Comparison of ENCODE assay signal across 16 cellular contexts in the genomic region with DNA sequence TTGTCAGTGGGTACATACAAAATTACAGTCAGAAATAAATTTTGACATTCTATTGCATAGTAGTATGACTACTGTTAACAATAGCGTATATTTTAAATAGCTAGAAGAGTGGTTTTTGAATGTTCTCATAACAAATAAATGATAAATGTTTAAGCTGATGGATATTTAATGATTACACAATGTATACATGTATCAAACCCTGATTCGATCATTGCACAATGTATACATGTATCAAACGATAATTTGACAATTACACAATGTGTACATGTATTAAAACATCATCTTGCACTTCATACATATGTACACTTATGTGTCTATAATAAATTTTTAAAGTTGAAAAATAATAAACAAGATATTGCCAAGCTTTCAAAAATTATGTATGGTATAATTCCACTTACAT.
DNase-seq lines count a peak whose midpoint lies in the region; ATAC-seq, FAIRE-seq and TF ChIP-seq lines count a peak whose summit lies in the region.
"Had no signal": no experiment of that assay in that cellular context is flagged by ENCODE, and none has a peak within 500 bp of the region (broad histone marks: within the 10 kb centered on the region; RNA-seq: fewer than 3 reads in every experiment).

No MANE protein-coding gene starts in this region.

- no peak overlapping the region for H3K27ac Mint-ChIP-seq in stimulated activated naive B cell treated with anti-CD40 and anti-IgM and Interleukin-4, amounts not matched to agents 10 μg/mL and 1 μg/mL and 100 μg/mL, for 72 hours
- no peak overlapping the region for H3K27ac Mint-ChIP-seq in activated naive CD4-positive, alpha-beta T cell treated with anti-CD3 and anti-CD28 coated beads for 36 hours
- H3K27ac Mint-ChIP-seq: CD4-positive, CD25-positive, alpha-beta regulatory T cell; CD8-positive, alpha-beta memory T cell; GM23338 had no signal

- peak; percentile 67 for FAIRE-seq in D721Med (lab: Jason Lieb, UNC)
- FAIRE-seq: GM12891, HTR-8/SVneo had no signal

- no peak for ATAC-seq in stimulated activated naive B cell treated with anti-CD40 and anti-IgM and Interleukin-4, amounts not matched to agents 10 μg/mL and 1 μg/mL and 100 μg/mL, for 72 hours (replicated peaks)
- ATAC-seq in GM18909 (IDR thresholded peaks at IDR 0.05; ENCODE audit: poor library complexity, unreplicated experiment): no peak
- ATAC-seq: GM23338 had no signal

- no peaks in the 10 kb centered on the region for H4K20me1 ChIP-seq in OCI-LY3 (ENCODE audit: insufficient read depth, low read length)

- no peaks in the 10 kb centered on the region for H3K36me3 Mint-ChIP-seq in stimulated activated naive B cell treated with anti-CD40 and anti-IgM and Interleukin-4, amounts not matched to agents 10 μg/mL and 1 μg/mL and 100 μg/mL, for 72 hours
- H3K36me3 Mint-ChIP-seq in activated naive CD4-positive, alpha-beta T cell treated with anti-CD3 and anti-CD28 coated beads for 36 hours (ENCODE audit: low read depth): no peaks in the 10 kb centered on the region
- H3K36me3 Mint-ChIP-seq: CD4-positive, CD25-positive, alpha-beta regulatory T cell; CD8-positive, alpha-beta memory T cell had no signal

- H3K4me1 Mint-ChIP-seq in stimulated activated naive B cell treated with anti-CD40 and anti-IgM and Interleukin-4, amounts not matched to agents 10 μg/mL and 1 μg/mL and 100 μg/mL, for 72 hours: no peaks in the 10 kb centered on the region
- H3K4me1 Mint-ChIP-seq in activated naive CD4-positive, alpha-beta T cell treated with anti-CD3 and anti-CD28 coated beads for 36 hours (ENCODE audit: low read depth): no peaks in the 10 kb centered on the region
- H3K4me1 Mint-ChIP-seq: CD4-positive, CD25-positive, alpha-beta regulatory T cell; CD8-positive, alpha-beta memory T cell had no signal

- H3K36me3 ChIP-seq in OCI-LY3 (replicated peaks; ENCODE audit: low read depth, low read length) (no peaks in the 10 kb centered on the region), endocrine pancreas (ENCODE audit: control insufficient read depth, insufficient read depth, low read length) (no peaks in the 10 kb centered on the region)
- H3K36me3 ChIP-seq: BE2C had no signal

- H3K4me2 ChIP-seq in OCI-LY3 (ENCODE audit: low read length): no peak overlapping the region
- H3K4me2 ChIP-seq: GM23338 had no signal

- H3K4me3 ChIP-seq in OCI-LY3 (ENCODE audit: low read length) (no peak overlapping the region), endocrine pancreas (ENCODE audit: control insufficient read depth, insufficient read depth, low read length) (peak overlapping the region; percentile 5)
- H3K4me3 ChIP-seq: GM23338 had no signal

- intact Hi-C loops in activated naive CD4-positive, alpha-beta T cell treated with anti-CD3 and anti-CD28 coated beads for 36 hours (cut with micrococcal nuclease): no loop called here

- H3K79me2 ChIP-seq in OCI-LY3 (ENCODE audit: low read length): no peaks in the 10 kb centered on the region

- no peak for DNase-seq in D721Med (ENCODE audit: insufficient read length, low spot score)
- DNase-seq in stimulated activated naive B cell treated with anti-CD40 and anti-IgM and Interleukin-4, amounts not matched to agents 10 μg/mL and 1 μg/mL and 100 μg/mL, for 72 hours: no peak
- DNase-seq in activated naive CD4-positive, alpha-beta T cell treated with anti-CD3 and anti-CD28 coated beads for 36 hours: no peak
- DNase-seq: ACHN; BE2C; C1 segment of cervical spinal cord; CD4-positive, CD25-positive, alpha-beta regulatory T cell; CD8-positive, alpha-beta memory T cell; COR-L47; HCEC 1CT had no signal

- TF ChIP-seq CTCF in D721Med (IDR thresholded peaks at IDR 0.05; ENCODE audit: insufficient read depth, missing control alignments) (no peak), OCI-LY3 (IDR thresholded peaks at IDR 0.05; ENCODE audit: low read depth, low read length) (no peak)

- H3K4me3 Mint-ChIP-seq in stimulated activated naive B cell treated with anti-CD40 and anti-IgM and Interleukin-4, amounts not matched to agents 10 μg/mL and 1 μg/mL and 100 μg/mL, for 72 hours: no peak overlapping the region
- no peak overlapping the region for H3K4me3 Mint-ChIP-seq in activated naive CD4-positive, alpha-beta T cell treated with anti-CD3 and anti-CD28 coated beads for 36 hours
- H3K4me3 Mint-ChIP-seq: CD4-positive, CD25-positive, alpha-beta regulatory T cell; CD8-positive, alpha-beta memory T cell; GM23338 had no signal

- H3K27me3 Mint-ChIP-seq in stimulated activated naive B cell treated with anti-CD40 and anti-IgM and Interleukin-4, amounts not matched to agents 10 μg/mL and 1 μg/mL and 100 μg/mL, for 72 hours: no peaks in the 10 kb centered on the region
- H3K27me3 Mint-ChIP-seq in activated naive CD4-positive, alpha-beta T cell treated with anti-CD3 and anti-CD28 coated beads for 36 hours (ENCODE audit: low read depth): no peaks in the 10 kb centered on the region
- H3K27me3 Mint-ChIP-seq: CD4-positive, CD25-positive, alpha-beta regulatory T cell; CD8-positive, alpha-beta memory T cell had no signal

- 0 out of 2 replicates have a peak overlapping the region, but pooled peaks have one; percentile 8 for H2AFZ ChIP-seq in OCI-LY3 (ENCODE audit: low read depth, low read length)
- H2AFZ ChIP-seq: GM23338 had no signal

- H3K27me3 ChIP-seq in OCI-LY3 (ENCODE audit: low read depth, low read length) (no peaks in the 10 kb centered on the region), endocrine pancreas (ENCODE audit: control insufficient read depth, insufficient read depth, low read length) (no peaks in the 10 kb centered on the region)
- H3K27me3 ChIP-seq: BE2C had no signal

- H3K27ac ChIP-seq in OCI-LY3 (ENCODE audit: low read length): no peak overlapping the region

- H3K9me3 Mint-ChIP-seq in stimulated activated naive B cell treated with anti-CD40 and anti-IgM and Interleukin-4, amounts not matched to agents 10 μg/mL and 1 μg/mL and 100 μg/mL, for 72 hours: peaks cover 2 to 4% of the 10 kb centered on the region in 2 donors
- H3K9me3 Mint-ChIP-seq in activated naive CD4-positive, alpha-beta T cell treated with anti-CD3 and anti-CD28 coated beads for 36 hours: peaks cover 9% of the 10 kb centered on the region
- H3K9me3 Mint-ChIP-seq: GM23338 had no signal

- no peaks in the 10 kb centered on the region for H3K9me3 ChIP-seq in OCI-LY3 (ENCODE audit: insufficient read depth, low read length)
- no peaks in the 10 kb centered on the region for H3K9me3 ChIP-seq in endocrine pancreas (ENCODE audit: control insufficient read depth, low read length)
- H3K9me3 ChIP-seq: BE2C had no signal

- CTCF ChIA-PET in activated naive CD4-positive, alpha-beta T cell treated with anti-CD3 and anti-CD28 coated beads for 36 hours (lab: Charles Lee): no interaction called here

- no peaks in the 10 kb centered on the region for H3K4me1 ChIP-seq in OCI-LY3 (ENCODE audit: low read length)
- no peaks in the 10 kb centered on the region for H3K4me1 ChIP-seq in endocrine pancreas (ENCODE audit: control insufficient read depth, insufficient read depth, low read length)

- H3K9ac ChIP-seq in OCI-LY3 (ENCODE audit: low read length): no peak overlapping the region
- no peak overlapping the region for H3K9ac ChIP-seq in endocrine pancreas (ENCODE audit: control insufficient read depth, insufficient read depth, low read length)
